Comparison of ENCODE assay signal across 1 cellular context in genomic region chr1:193059282-193060225, GRCh38.
A peak's percentile ranks its signal among the peaks of the same experiment; 100 is the strongest.
TF ChIP-seq lines count a peak whose summit lies in the region.

Gene RO60, plus strand, starts transcription at chr1:193059612. Its CDS starts 9,443 bp downstream, at chr1:193069055.
A gene with protein sequence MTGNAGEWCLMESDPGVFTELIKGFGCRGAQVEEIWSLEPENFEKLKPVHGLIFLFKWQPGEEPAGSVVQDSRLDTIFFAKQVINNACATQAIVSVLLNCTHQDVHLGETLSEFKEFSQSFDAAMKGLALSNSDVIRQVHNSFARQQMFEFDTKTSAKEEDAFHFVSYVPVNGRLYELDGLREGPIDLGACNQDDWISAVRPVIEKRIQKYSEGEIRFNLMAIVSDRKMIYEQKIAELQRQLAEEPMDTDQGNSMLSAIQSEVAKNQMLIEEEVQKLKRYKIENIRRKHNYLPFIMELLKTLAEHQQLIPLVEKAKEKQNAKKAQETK (minus strand): TSS chr1:193059360. CDS start chr1:193059260, 100 bp downstream.

TF ChIP-seq in HepG2, 621 proteins besides CTCF, POLR2A, EP300 and RAD21 (continued from another document and continues in another):
- TF ChIP-seq PREB (CRISPR knock-in tag; IDR thresholded peaks at IDR 0.05) (no peak), JUND (CRISPR knock-in tag; IDR thresholded peaks at IDR 0.05) (peak; percentile 84), ATAD3A (CRISPR knock-in tag; IDR thresholded peaks at IDR 0.05) (no peak; the same call in 1 of the 2 replicates), DMAP1 (CRISPR knock-in tag; IDR thresholded peaks at IDR 0.05) (peak; percentile 93), ZFP1 (CRISPR knock-in tag; IDR thresholded peaks at IDR 0.05) (peak; percentile 78; the same call in 1 of the 2 replicates), TBL1XR1 (IDR thresholded peaks at IDR 0.05; ENCODE audit: borderline replicate concordance, low read length, partially characterized antibody) (peak; percentile 36), ZBED4 (CRISPR knock-in tag; IDR thresholded peaks at IDR 0.05; ENCODE audit: borderline replicate concordance) (peak; percentile 17), ZC3H13 (CRISPR knock-in tag; IDR thresholded peaks at IDR 0.05) (peak; percentile 78; the same call in 1 of the 2 replicates), ZNF589 (CRISPR knock-in tag; conservative IDR thresholded peaks at IDR 0.05) (peak; percentile 92; the same call in 1 of the 2 replicates), ZNF672 (CRISPR knock-in tag; IDR thresholded peaks at IDR 0.05) (peak; percentile 95), ZNF703 (CRISPR knock-in tag; IDR thresholded peaks at IDR 0.05; ENCODE audit: borderline replicate concordance) (no peak; the same call in 1 of the 2 replicates), ZFP90 (CRISPR knock-in tag; IDR thresholded peaks at IDR 0.05; ENCODE audit: borderline replicate concordance) (peak; percentile 87; the same call in 1 of the 2 replicates), ZNF430 (CRISPR knock-in tag; IDR thresholded peaks at IDR 0.05) (peak; percentile 92; the same call in 1 of the 2 replicates), PHF8 (CRISPR knock-in tag; IDR thresholded peaks at IDR 0.05) (peak; percentile 92), ZNF337 (CRISPR knock-in tag; IDR thresholded peaks at IDR 0.05; ENCODE audit: borderline replicate concordance, low read depth) (0 out of 2 replicates have a peak, but pooled peaks have one; percentile 13), HNF4A (CRISPR knock-in tag; IDR thresholded peaks at IDR 0.05) (peak; percentile 67), ZNF138 (CRISPR knock-in tag; IDR thresholded peaks at IDR 0.05; ENCODE audit: low read depth) (peak; percentile 11; the same call in 1 of the 2 replicates), KLF6 (CRISPR knock-in tag; IDR thresholded peaks at IDR 0.05) (0 out of 2 replicates have a peak, but pooled peaks have one; percentile 53), XBP1 (CRISPR knock-in tag; IDR thresholded peaks at IDR 0.05) (peak; percentile 92), ZNF33B (CRISPR knock-in tag; IDR thresholded peaks at IDR 0.05) (peak; percentile 96; the same call in 1 of the 2 replicates), ZNF510 (CRISPR knock-in tag; IDR thresholded peaks at IDR 0.05; ENCODE audit: low read depth) (peak; percentile 56), PHF5A (CRISPR knock-in tag; IDR thresholded peaks at IDR 0.05; ENCODE audit: low read depth, unreplicated experiment) (peak; percentile 83), ZNF143 (CRISPR knock-in tag; IDR thresholded peaks at IDR 0.05) (peak; percentile 94), ZNF343 (CRISPR knock-in tag; IDR thresholded peaks at IDR 0.05) (peak; percentile 92; the same call in 1 of the 2 replicates), ZNF557 (CRISPR knock-in tag; IDR thresholded peaks at IDR 0.05) (peak; percentile 89), ZNF30 (CRISPR knock-in tag; IDR thresholded peaks at IDR 0.05) (no peak), AGO2 (optimal IDR thresholded peaks at IDR 0.05; ENCODE audit: low read depth, low read length) (peak; percentile 78), ZNF598 (CRISPR knock-in tag; IDR thresholded peaks at IDR 0.05; ENCODE audit: borderline replicate concordance) (0 out of 2 replicates have a peak, but pooled peaks have one; percentile 45), ZC3H4 (CRISPR knock-in tag; IDR thresholded peaks at IDR 0.05; ENCODE audit: borderline replicate concordance) (no peak), TAF1 (CRISPR knock-in tag; IDR thresholded peaks at IDR 0.05) (peak; percentile 80), ZNF362 (CRISPR knock-in tag; IDR thresholded peaks at IDR 0.05; ENCODE audit: borderline replicate concordance) (peak; percentile 59; the same call in 1 of the 2 replicates), NONO (IDR thresholded peaks at IDR 0.05) (no peak), NONO (CRISPR knock-in tag; conservative IDR thresholded peaks at IDR 0.05) (peak; percentile 98), CBX2 (IDR thresholded peaks at IDR 0.05; ENCODE audit: low read depth, low read length) (no peak), CBX2 (CRISPR knock-in tag; IDR thresholded peaks at IDR 0.05; ENCODE audit: low read depth) (no peak), ATF1 (CRISPR knock-in tag; IDR thresholded peaks at IDR 0.05) (peak; percentile 89), ZNF317 (CRISPR knock-in tag; IDR thresholded peaks at IDR 0.05) (peak; percentile 77), CCAR2 (optimal IDR thresholded peaks at IDR 0.05; ENCODE audit: low read depth, low read length) (peak; percentile 57), U2AF2 (IDR thresholded peaks at IDR 0.05; ENCODE audit: low read depth, low read length) (peak; percentile 77; the same call in 1 of the 2 replicates), ZNF609 (CRISPR knock-in tag; IDR thresholded peaks at IDR 0.05; ENCODE audit: borderline replicate concordance) (peak; percentile 66; the same call in 1 of the 2 replicates), GTF2F1 (IDR thresholded peaks at IDR 0.05; ENCODE audit: low read length) (no peak), RXRB (CRISPR knock-in tag; IDR thresholded peaks at IDR 0.05; ENCODE audit: borderline replicate concordance) (peak; percentile 86), SNAI1 (CRISPR knock-in tag; IDR thresholded peaks at IDR 0.05; ENCODE audit: borderline replicate concordance) (no peak), MAFG (CRISPR knock-in tag; IDR thresholded peaks at IDR 0.05) (no peak; the same call in 1 of the 2 replicates), ZNF251 (CRISPR knock-in tag; IDR thresholded peaks at IDR 0.05) (0 out of 2 replicates have a peak, but pooled peaks have one; percentile 15), XRCC5 (optimal IDR thresholded peaks at IDR 0.05; ENCODE audit: low read length) (peak; percentile 86), ZNF772 (CRISPR knock-in tag; IDR thresholded peaks at IDR 0.05) (0 out of 2 replicates have a peak, but pooled peaks have one; percentile 65), ZNF788 (CRISPR knock-in tag; IDR thresholded peaks at IDR 0.05; ENCODE audit: borderline replicate concordance) (no peak; the same call in none of the 2 replicates), MIXL1 (CRISPR knock-in tag; IDR thresholded peaks at IDR 0.05) (peak; percentile 81), ZNF292 (CRISPR knock-in tag; IDR thresholded peaks at IDR 0.05; ENCODE audit: borderline replicate concordance, low read depth) (peak; percentile 62; the same call in 1 of the 2 replicates), EHMT2 (IDR thresholded peaks at IDR 0.05; ENCODE audit: borderline replicate concordance, low read depth, low read length) (no peak), SRSF1 (optimal IDR thresholded peaks at IDR 0.05; ENCODE audit: low read depth, low read length) (peak; percentile 77)
- TF ChIP-seq, protein P1, sequence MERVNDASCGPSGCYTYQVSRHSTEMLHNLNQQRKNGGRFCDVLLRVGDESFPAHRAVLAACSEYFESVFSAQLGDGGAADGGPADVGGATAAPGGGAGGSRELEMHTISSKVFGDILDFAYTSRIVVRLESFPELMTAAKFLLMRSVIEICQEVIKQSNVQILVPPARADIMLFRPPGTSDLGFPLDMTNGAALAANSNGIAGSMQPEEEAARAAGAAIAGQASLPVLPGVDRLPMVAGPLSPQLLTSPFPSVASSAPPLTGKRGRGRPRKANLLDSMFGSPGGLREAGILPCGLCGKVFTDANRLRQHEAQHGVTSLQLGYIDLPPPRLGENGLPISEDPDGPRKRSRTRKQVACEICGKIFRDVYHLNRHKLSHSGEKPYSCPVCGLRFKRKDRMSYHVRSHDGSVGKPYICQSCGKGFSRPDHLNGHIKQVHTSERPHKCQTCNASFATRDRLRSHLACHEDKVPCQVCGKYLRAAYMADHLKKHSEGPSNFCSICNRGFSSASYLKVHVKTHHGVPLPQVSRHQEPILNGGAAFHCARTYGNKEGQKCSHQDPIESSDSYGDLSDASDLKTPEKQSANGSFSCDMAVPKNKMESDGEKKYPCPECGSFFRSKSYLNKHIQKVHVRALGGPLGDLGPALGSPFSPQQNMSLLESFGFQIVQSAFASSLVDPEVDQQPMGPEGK (CRISPR knock-in tag; IDR thresholded peaks at IDR 0.05), result peak; percentile 66
- TF ChIP-seq, protein P2, sequence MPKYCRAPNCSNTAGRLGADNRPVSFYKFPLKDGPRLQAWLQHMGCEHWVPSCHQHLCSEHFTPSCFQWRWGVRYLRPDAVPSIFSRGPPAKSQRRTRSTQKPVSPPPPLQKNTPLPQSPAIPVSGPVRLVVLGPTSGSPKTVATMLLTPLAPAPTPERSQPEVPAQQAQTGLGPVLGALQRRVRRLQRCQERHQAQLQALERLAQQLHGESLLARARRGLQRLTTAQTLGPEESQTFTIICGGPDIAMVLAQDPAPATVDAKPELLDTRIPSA (CRISPR knock-in tag; IDR thresholded peaks at IDR 0.05; ENCODE audit: borderline replicate concordance), result peak; percentile 64; the same call in 1 of the 2 replicates
- TF ChIP-seq, protein P3, sequence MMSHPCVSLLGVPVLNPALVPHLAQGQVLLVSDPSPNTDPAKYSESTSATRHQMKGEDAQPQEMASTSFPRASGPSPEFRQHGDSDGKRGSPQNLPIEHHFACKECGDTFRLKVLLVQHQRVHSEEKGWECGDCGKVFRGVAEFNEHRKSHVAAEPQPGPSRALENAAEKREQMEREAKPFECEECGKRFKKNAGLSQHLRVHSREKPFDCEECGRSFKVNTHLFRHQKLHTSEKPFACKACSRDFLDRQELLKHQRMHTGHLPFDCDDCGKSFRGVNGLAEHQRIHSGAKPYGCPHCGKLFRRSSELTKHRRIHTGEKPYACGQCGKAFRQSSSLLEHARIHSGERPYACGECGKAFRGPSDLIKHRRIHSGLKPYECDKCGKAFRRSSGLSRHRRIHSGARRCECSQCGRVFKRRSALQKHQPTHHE (CRISPR knock-in tag; IDR thresholded peaks at IDR 0.05; ENCODE audit: borderline replicate concordance), result peak; percentile 65; the same call in 1 of the 2 replicates
